Comparison of ENCODE assay signal across 10 cellular contexts in genomic region chr20:44448753-44449546, GRCh38. TPM values are rescaled to one million over a fixed set of nuclear protein-coding genes. Genes with fewer than 3 reads are reported as not detected.
A peak's percentile ranks its signal among the peaks of the same experiment; 100 is the strongest.
DNase-seq lines count a peak whose midpoint lies in the region; ATAC-seq, FAIRE-seq and TF ChIP-seq lines count a peak whose summit lies in the region.
"Had no signal": no experiment of that assay in that cellular context is flagged by ENCODE, and none has a peak within 500 bp of the region (broad histone marks: within the 10 kb centered on the region; RNA-seq: fewer than 3 reads in every experiment).

No MANE protein-coding gene starts in this region.

- FAIRE-seq in small intestine (lab: Jason Lieb, UNC) = no peak

- peak; percentile 44 for TF ChIP-seq CTCF in CD14-positive monocyte (IDR thresholded peaks at IDR 0.05)
- no peak for TF ChIP-seq CTCF in GM13976 (IDR thresholded peaks at IDR 0.05; ENCODE audit: borderline replicate concordance, control extremely low read depth, extremely low read depth, insufficient read depth, missing control alignments)
- TF ChIP-seq CTCF in RWPE2 (IDR thresholded peaks at IDR 0.05; ENCODE audit: poor library complexity, severe bottlenecking) = peak; percentile 43

- no peak overlapping the region for H3K4me3 Mint-ChIP-seq in CD14-positive monocyte

- H3K9me3 ChIP-seq in RWPE2 (ENCODE audit: severe bottlenecking) (no peaks in the 10 kb centered on the region), small intestine (ENCODE audit: control insufficient read depth, low read depth) (no peaks in the 10 kb centered on the region)

- ATAC-seq in RWPE2 (ENCODE audit: low read depth) = no peak

- H3K4me1 ChIP-seq in RWPE2 (ENCODE audit: insufficient read depth, poor library complexity, severe bottlenecking) = no peaks in the 10 kb centered on the region
- H3K4me1 ChIP-seq in small intestine (ENCODE audit: control insufficient read depth in 2 of 2, insufficient read depth in 1 of 2, low read depth in 1 of 2, low read length in 1 of 2) = no peaks in the 10 kb centered on the region

- no peaks in the 10 kb centered on the region for H3K27me3 ChIP-seq in RWPE2 (ENCODE audit: insufficient read depth, poor library complexity, severe bottlenecking)
- H3K27me3 ChIP-seq in small intestine (ENCODE audit: control insufficient read depth in 2 of 2, insufficient read depth in 2 of 2, low read length in 2 of 2) = no peaks in the 10 kb centered on the region

- H3K27ac ChIP-seq in RWPE2 (ENCODE audit: poor library complexity, severe bottlenecking) (no peak overlapping the region), small intestine (ENCODE audit: low read depth in 1 of 2, low read length in 1 of 2) (peak overlapping the region in 1 of 2 donors; percentile 62)

- intact Hi-C loops in CD14-positive monocyte (cut with micrococcal nuclease) = no loop called here

- H3K36me3 ChIP-seq in RWPE2 (ENCODE audit: low read depth) (no peaks in the 10 kb centered on the region), small intestine (ENCODE audit: control insufficient read depth in 2 of 2, insufficient read depth in 2 of 2, low read length in 2 of 2) (no peaks in the 10 kb centered on the region)

- no peaks in the 10 kb centered on the region for H3K36me3 Mint-ChIP-seq in CD14-positive monocyte

- peaks cover 0 to 2% (median 0%) of the 10 kb centered on the region in 7 donors for H3K9me3 Mint-ChIP-seq in CD14-positive monocyte

- H3K27me3 Mint-ChIP-seq in CD14-positive monocyte (ENCODE audit: low read depth in 3 of 3) = peaks cover 7 to 9% (median 7%) of the 10 kb centered on the region in 3 donors

- H3K4me3 ChIP-seq in RWPE2 (ENCODE audit: severe bottlenecking) (no peak overlapping the region), small intestine (ENCODE audit: low read depth in 1 of 2, low read length in 2 of 2) (peak overlapping the region in 1 of 2 donors; percentile 23)

- 65 to 77% (median 76%) methylated on average over 9 of the region's 9 CpGs for WGBS in small intestine, 3 donors

- DNase-seq in CD14-positive monocyte (ENCODE audit: low spot score) = no peak
- peak; percentile 52 for DNase-seq in GM13976 (ENCODE audit: low spot score)
- no peak for DNase-seq in RWPE2 (ENCODE audit: low spot score)
- DNase-seq in iPS DF 19.7 (ENCODE audit: low read depth, low spot score) = peak; percentile 28
- no peak for DNase-seq in amniotic stem cell (lab: John Stamatoyannopoulos, UW)
- DNase-seq in NCI-H2196 treated with DMSO at 0.1 percent for 48 hours (lab: John Stamatoyannopoulos, UW; ENCODE audit: unreplicated experiment) = no peak
- DNase-seq in small intestine = no peak
- no peak for DNase-seq in mucosa of gallbladder (ENCODE audit: low spot score)
- DNase-seq: foreskin melanocyte, NCI-H1092 had no signal

- in situ Hi-C loops in GM13976 (cut with MboI; ENCODE audit: low sequenced_read_pairs, unreplicated experiment) = no loop called here

- peak overlapping the region in 1 of 7 donors; percentile 58 for H3K27ac Mint-ChIP-seq in CD14-positive monocyte

- no peaks in the 10 kb centered on the region for H3K4me1 Mint-ChIP-seq in CD14-positive monocyte

RNA-seq across cellular contexts. Expression of gene TTPAL, which starts 26.7 kb away (rescaled TPM):
- polyA plus RNA-seq in CD14-positive monocyte = 1 to 10 TPM; 3.0 to 4.9 TPM
- 1 to 10 TPM; 1.8 to 4.7 (median 2.4) TPM for polyA plus RNA-seq in small intestine
- 14.8 TPM for total RNA-seq in mucosa of gallbladder

Comparison
In these comparisons a context has a peak if more than half of its experiments do, and no peak if none do; other contexts are left out.
1. DNase-seq: peak in GM13976 (single experiment) and iPS DF 19.7 (single experiment); none in CD14-positive monocyte (single experiment), RWPE2 (single experiment), amniotic stem cell (single experiment), NCI-H2196 treated with DMSO at 0.1 percent for 48 hours (single experiment), small intestine (single experiment) and mucosa of gallbladder (single experiment).